In genomic region chr17:949623-950338, GRCh38 we compare ENCODE assay signal across 16 cellular contexts. TPM values are rescaled to one million over a fixed set of nuclear protein-coding genes. Genes with fewer than 3 reads are reported as not detected.
DNase-seq lines count a peak whose midpoint lies in the region; ATAC-seq and TF ChIP-seq lines count a peak whose summit lies in the region.
"Had no signal": no experiment of that assay in that cellular context is flagged by ENCODE, and none has a peak within 500 bp of the region (broad histone marks: within the 10 kb centered on the region; RNA-seq: fewer than 3 reads in every experiment).

No MANE protein-coding gene starts in this region.

- peaks cover 39% of the 10 kb centered on the region for H3K4me1 Mint-ChIP-seq in mesothelial cell of epicardium

- H3K4me3 Mint-ChIP-seq in mesothelial cell of epicardium = peak overlapping the region; percentile 34
- H3K4me3 Mint-ChIP-seq: activated T-cell treated with anti-CD3 and anti-CD28 coated beads, Interleukin-2, amount 50 U/mL, for 4 hours; CD4-positive, CD25-positive, alpha-beta regulatory T cell; T-helper 1 cell treated with Interleukin-12 subunit alpha and Interleukin-12 subunit beta and Interleukin-4 antibody, amounts not matched to agents 30 μg/mL and 1 μg/mL, for 36 hours had no signal

- peaks cover 6% of the 10 kb centered on the region; the same call in 1 of the 2 replicates for H3K36me3 ChIP-seq in HUES48 (ENCODE audit: control insufficient read depth, insufficient read depth, low read length)
- no peaks in the 10 kb centered on the region for H3K36me3 ChIP-seq in transverse colon

- TF ChIP-seq CTCF in mesothelial cell of epicardium (IDR thresholded peaks at IDR 0.05; ENCODE audit: unreplicated experiment) = no peak
- no peak for TF ChIP-seq CTCF in transverse colon (IDR thresholded peaks at IDR 0.05)

- no peak for ATAC-seq in GM19023 (IDR thresholded peaks at IDR 0.05; ENCODE audit: unreplicated experiment)
- ATAC-seq: activated T-cell treated with anti-CD3 and anti-CD28 coated beads, Interleukin-2, amount 50 U/mL, for 4 hours had no signal

- peak overlapping the region; percentile 41 for H3K4me3 ChIP-seq in HUES48 (ENCODE audit: low read depth, low read length)
- no peak overlapping the region for H3K4me3 ChIP-seq in transverse colon
- H3K4me3 ChIP-seq: PC-9 had no signal

- intact Hi-C loops in transverse colon (cut with DNase I; ENCODE audit: low total_unique reads) = no loop called here

- H3K27ac ChIP-seq in HUES48 (ENCODE audit: low read depth, low read length) = peak overlapping the region; percentile 98
- H3K27ac ChIP-seq in transverse colon = peak overlapping the region; percentile 68 to 86 (median 80)
- H3K27ac ChIP-seq: PC-9 had no signal

- H3K27ac Mint-ChIP-seq in mesothelial cell of epicardium = peak overlapping the region; percentile 90
- H3K27ac Mint-ChIP-seq: CD4-positive, CD25-positive, alpha-beta regulatory T cell; T-helper 1 cell treated with Interleukin-12 subunit alpha and Interleukin-12 subunit beta and Interleukin-4 antibody, amounts not matched to agents 30 μg/mL and 1 μg/mL, for 36 hours had no signal

- H3K9me3 Mint-ChIP-seq in mesothelial cell of epicardium = no peaks in the 10 kb centered on the region
- H3K9me3 Mint-ChIP-seq: activated T-cell treated with anti-CD3 and anti-CD28 coated beads, Interleukin-2, amount 50 U/mL, for 4 hours; CD4-positive, CD25-positive, alpha-beta regulatory T cell; T-helper 1 cell treated with Interleukin-12 subunit alpha and Interleukin-12 subunit beta and Interleukin-4 antibody, amounts not matched to agents 30 μg/mL and 1 μg/mL, for 36 hours had no signal

- H3K4me1 ChIP-seq in HUES48 (ENCODE audit: control insufficient read depth, insufficient read depth, low read length) (peaks cover 28% of the 10 kb centered on the region), transverse colon (peaks cover 0 to 25% (median 10%) of the 10 kb centered on the region in 4 donors)

- peak overlapping the region; percentile 79 for H3K9ac ChIP-seq in HUES48 (ENCODE audit: low read depth, low read length)

- in situ Hi-C loops in transverse colon (cut with MboI; ENCODE audit: low pct_ligation_motif_present in 1 of 4, low pct_unique_long_range_greater_than_20kb in 1 of 4, low sequenced_read_pairs in 3 of 4) = no loop called here

- H3K9me3 ChIP-seq in HUES48 (ENCODE audit: control insufficient read depth, insufficient read depth, low read length) = no peaks in the 10 kb centered on the region
- H3K9me3 ChIP-seq in transverse colon = no peaks in the 10 kb centered on the region

- no peak for TF ChIP-seq POLR2A in transverse colon (IDR thresholded peaks at IDR 0.05)

- DNase-seq in ecto neural progenitor cell (ENCODE audit: low spot score) (peak; percentile 76), mesothelial cell of epicardium (ENCODE audit: low spot score in 2 of 2, unreplicated experiment in 2 of 2) (no peak), transverse colon (no peak), DMS153 treated with DMSO at 0.1 percent for 48 hours (lab: John Stamatoyannopoulos, UW; ENCODE audit: unreplicated experiment) (no peak)
- no peak for DNase-seq in activated naive CD4-positive, alpha-beta T cell treated with Interleukin-2 at 50 U/mL for 16 hours
- DNase-seq: activated CD4-positive, CD25-positive, alpha-beta regulatory T cell treated with anti-CD3 and anti-CD28 coated beads, Interleukin-2, amount 50 U/mL, for 72 hours; activated T-cell treated with anti-CD3 and anti-CD28 coated beads, Interleukin-2, amount 50 U/mL, for 4 hours; CD4-positive, CD25-positive, alpha-beta regulatory T cell; KBM-7; midbrain; NCI-H1436; NCI-H446 treated with DMSO at 0.1 percent for 48 hours; PC-9 had no signal

- WGBS in transverse colon (ENCODE audit: low coverage in 1 of 2), 2 donors = 55% methylated on average over 6 to 10 of the region's 12 CpGs

- H3K36me3 Mint-ChIP-seq in mesothelial cell of epicardium = no peaks in the 10 kb centered on the region
- H3K36me3 Mint-ChIP-seq: CD4-positive, CD25-positive, alpha-beta regulatory T cell had no signal

- H3K27me3 Mint-ChIP-seq in mesothelial cell of epicardium (ENCODE audit: low read depth) = no peaks in the 10 kb centered on the region

- TF ChIP-seq EP300 in transverse colon (IDR thresholded peaks at IDR 0.05; ENCODE audit: low read depth) = no peak

- H3K27me3 ChIP-seq in HUES48 (ENCODE audit: control insufficient read depth, insufficient read depth, low read length) (no peaks in the 10 kb centered on the region), transverse colon (no peaks in the 10 kb centered on the region)

RNA-seq across cellular contexts. Expression of gene NXN, which starts 29.8 kb away (rescaled TPM):
- total RNA-seq in mesothelial cell of epicardium = 99.1 to 107 TPM (median 106 TPM) in 3 replicates
- 100 to 1,000 TPM in 1 of 4 donors, 10 to 100 TPM in 3; 10.6 to 222 (median 13.8) TPM for total RNA-seq in transverse colon

RNA-seq across cellular contexts. Expression of gene TIMM22, which starts 47.1 kb away (rescaled TPM):
- total RNA-seq in mesothelial cell of epicardium (14.9 to 16.3 TPM (median 15.5 TPM) in 3 replicates), transverse colon (10 to 100 TPM; 10.5 to 17.6 (median 12.1) TPM)
